ENCODE assay signal across 8 cellular contexts in the genomic region with DNA sequence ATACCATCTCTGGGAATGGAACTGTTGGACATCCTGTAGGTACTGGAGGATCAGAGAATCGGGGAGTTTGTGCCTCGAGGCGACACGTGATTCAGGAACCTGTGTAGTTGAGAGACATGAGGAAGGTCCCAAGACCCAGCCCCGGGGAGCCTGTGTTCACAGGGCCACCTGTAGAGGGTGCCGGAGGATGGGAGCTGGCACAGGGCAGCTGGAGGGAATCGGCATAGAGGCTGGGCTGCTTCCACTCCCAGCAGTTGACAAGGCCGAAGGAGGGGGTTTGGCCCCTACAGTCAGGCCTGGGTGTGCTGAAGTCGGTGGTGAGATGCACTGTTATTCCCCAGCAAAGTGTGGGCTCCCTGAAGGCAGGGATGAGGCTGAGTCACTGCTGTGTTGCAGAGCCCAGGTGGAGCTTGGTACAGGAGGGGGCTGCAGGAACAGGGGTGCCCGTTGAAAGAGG. TPM values are rescaled to one million over a fixed set of nuclear protein-coding genes. Genes with fewer than 3 reads are reported as not detected.
A peak's percentile ranks its signal among the peaks of the same experiment; 100 is the strongest.
DNase-seq lines count a peak whose midpoint lies in the region; ATAC-seq and TF ChIP-seq lines count a peak whose summit lies in the region.

No MANE protein-coding gene starts in this region.

- H3K4me3 Mint-ChIP-seq in glutamatergic neuron (ENCODE audit: unreplicated experiment) = no peak overlapping the region

- no peaks in the 10 kb centered on the region for H3K9me3 ChIP-seq in SU-DHL-6 (ENCODE audit: insufficient read depth, low read length)

- H3K27ac ChIP-seq in SU-DHL-6 (ENCODE audit: low read depth, low read length) = no peak overlapping the region

- no peaks in the 10 kb centered on the region for H4K20me1 ChIP-seq in SU-DHL-6 (ENCODE audit: low read depth, low read length)

- peak; percentile 34 for DNase-seq in AG20443 (ENCODE audit: low spot score)
- DNase-seq in glutamatergic neuron = peak; percentile 38
- DNase-seq in stimulated activated CD4-positive, alpha-beta T cell treated with anti-CD3 and anti-CD28 coated beads, Interleukin-12 subunit alpha, Interleukin-12 subunit beta, amount 100 ng/mL, for 4 hours = no peak
- DNase-seq in NCI-H1417 treated with DMSO at 0.1 percent for 48 hours (lab: John Stamatoyannopoulos, UW) = no peak
- no peak for DNase-seq in hypothalamus (lab: John Stamatoyannopoulos, UW)

- H3K27me3 ChIP-seq in SU-DHL-6 (ENCODE audit: low read length) = no peaks in the 10 kb centered on the region

- H3K36me3 ChIP-seq in SU-DHL-6 (ENCODE audit: low read length) = no peaks in the 10 kb centered on the region

- no peak overlapping the region for H3K27ac Mint-ChIP-seq in glutamatergic neuron (ENCODE audit: unreplicated experiment)

- TF ChIP-seq POLR2A in GM19193 (IDR thresholded peaks at IDR 0.05; ENCODE audit: extremely low read depth, insufficient read depth, insufficient read length) = peak; percentile 35

- H3K79me2 ChIP-seq in SU-DHL-6 (ENCODE audit: insufficient read depth, low read length) = no peaks in the 10 kb centered on the region

- H3K36me3 Mint-ChIP-seq in glutamatergic neuron (ENCODE audit: unreplicated experiment) = peaks cover 5% of the 10 kb centered on the region

- H3K9ac ChIP-seq in SU-DHL-6 (ENCODE audit: low read length) = no peak overlapping the region

- peaks cover 14% of the 10 kb centered on the region for H3K27me3 Mint-ChIP-seq in glutamatergic neuron (ENCODE audit: unreplicated experiment)

- H3K9me3 Mint-ChIP-seq in glutamatergic neuron (ENCODE audit: unreplicated experiment) = peaks cover 7% of the 10 kb centered on the region

- H3K4me1 Mint-ChIP-seq in glutamatergic neuron (ENCODE audit: low read depth, unreplicated experiment) = peaks cover 18% of the 10 kb centered on the region

- H2AFZ ChIP-seq in SU-DHL-6 (ENCODE audit: low read depth, low read length, severe bottlenecking) = no peak overlapping the region

- no peak overlapping the region for H3K4me3 ChIP-seq in SU-DHL-6 (ENCODE audit: insufficient read depth, low read length, poor library complexity, severe bottlenecking)

- no peak for ATAC-seq in GM19455 (IDR thresholded peaks at IDR 0.05; ENCODE audit: unreplicated experiment)

- TF ChIP-seq CTCF in SU-DHL-6 (IDR thresholded peaks at IDR 0.05; ENCODE audit: insufficient read depth, low read length, poor library complexity, severe bottlenecking) (peak; percentile 13), glutamatergic neuron (IDR thresholded peaks at IDR 0.05; ENCODE audit: partially characterized antibody, unreplicated experiment) (no peak)

- no peaks in the 10 kb centered on the region for H3K9me2 ChIP-seq in SU-DHL-6 (replicated peaks; ENCODE audit: insufficient read depth, low read length)

- peaks cover 21% of the 10 kb centered on the region for H3F3A ChIP-seq in SU-DHL-6 (ENCODE audit: insufficient read depth)

- no peak overlapping the region for H3K4me2 ChIP-seq in SU-DHL-6 (ENCODE audit: low read depth, low read length, poor library complexity, severe bottlenecking)

RNA-seq across cellular contexts. Expression of gene ISYNA1, which starts 2.5 kb away (rescaled TPM):
- total RNA-seq in glutamatergic neuron (ENCODE audit: unreplicated experiment) = 111 TPM

RNA-seq across cellular contexts. Expression of gene SSBP4, which starts 21.3 kb away (rescaled TPM):
- total RNA-seq in glutamatergic neuron (ENCODE audit: unreplicated experiment) = 177 TPM

RNA-seq across cellular contexts. Expression of gene LRRC25, which starts 43.0 kb away (rescaled TPM):
- total RNA-seq in glutamatergic neuron (ENCODE audit: unreplicated experiment) = not detected

RNA-seq across cellular contexts. Expression of gene GDF15, which starts 54.5 kb away (rescaled TPM):
- total RNA-seq in glutamatergic neuron (ENCODE audit: unreplicated experiment) = 8.9 TPM

Comparison
In these comparisons a context has a peak if more than half of its experiments do, and no peak if none do; other contexts are left out.
1. DNase-seq: peak in AG20443 (single experiment) and glutamatergic neuron (single experiment); none in stimulated activated CD4-positive, alpha-beta T cell treated with anti-CD3 and anti-CD28 coated beads, Interleukin-12 subunit alpha, Interleukin-12 subunit beta, amount 100 ng/mL, for 4 hours (single experiment), NCI-H1417 treated with DMSO at 0.1 percent for 48 hours (single experiment) and hypothalamus (0 of 51).